In the genomic region with DNA sequence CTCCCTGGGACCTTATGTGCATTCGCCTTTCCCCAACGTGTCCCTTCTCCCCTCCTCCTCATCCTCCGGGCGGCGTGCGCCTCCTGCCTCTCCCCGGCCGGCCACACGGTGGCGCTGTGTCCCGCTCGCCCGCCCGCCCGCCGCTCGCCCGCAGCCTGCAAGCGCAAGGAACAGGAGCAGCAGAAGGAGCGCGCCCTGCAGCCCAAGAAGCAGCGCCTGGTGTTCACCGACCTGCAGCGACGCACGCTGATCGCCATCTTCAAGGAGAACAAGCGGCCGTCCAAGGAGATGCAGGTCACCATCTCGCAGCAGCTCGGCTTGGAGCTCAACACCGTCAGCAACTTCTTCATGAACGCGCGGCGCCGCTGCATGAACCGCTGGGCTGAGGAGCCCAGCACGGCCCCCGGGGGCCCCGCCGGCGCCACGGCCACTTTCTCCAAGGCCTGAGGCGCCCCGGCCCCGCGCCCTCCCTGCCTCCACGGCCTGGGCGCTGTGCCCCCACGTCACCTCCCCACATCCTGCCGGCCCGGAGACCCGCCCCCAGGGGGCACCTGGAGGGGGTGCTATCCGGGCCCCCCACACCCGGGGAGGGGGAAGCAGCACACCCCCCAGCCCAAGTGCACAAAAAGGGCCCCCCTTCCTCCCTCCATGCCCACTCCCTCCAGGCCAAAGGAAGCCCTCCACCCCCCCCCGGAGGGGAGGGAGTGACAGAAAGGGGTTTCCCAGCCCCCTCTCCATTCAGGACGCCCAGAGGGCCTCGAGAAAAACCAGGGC, we compare ENCODE assay signal across 1 cellular context.
TF ChIP-seq lines count a peak whose summit lies in the region.

No MANE protein-coding gene starts in this region.

TF ChIP-seq in HCT116, 20 proteins besides CTCF, POLR2A, EP300 and RAD21 (continued from another document):
- TF ChIP-seq, protein P1, sequence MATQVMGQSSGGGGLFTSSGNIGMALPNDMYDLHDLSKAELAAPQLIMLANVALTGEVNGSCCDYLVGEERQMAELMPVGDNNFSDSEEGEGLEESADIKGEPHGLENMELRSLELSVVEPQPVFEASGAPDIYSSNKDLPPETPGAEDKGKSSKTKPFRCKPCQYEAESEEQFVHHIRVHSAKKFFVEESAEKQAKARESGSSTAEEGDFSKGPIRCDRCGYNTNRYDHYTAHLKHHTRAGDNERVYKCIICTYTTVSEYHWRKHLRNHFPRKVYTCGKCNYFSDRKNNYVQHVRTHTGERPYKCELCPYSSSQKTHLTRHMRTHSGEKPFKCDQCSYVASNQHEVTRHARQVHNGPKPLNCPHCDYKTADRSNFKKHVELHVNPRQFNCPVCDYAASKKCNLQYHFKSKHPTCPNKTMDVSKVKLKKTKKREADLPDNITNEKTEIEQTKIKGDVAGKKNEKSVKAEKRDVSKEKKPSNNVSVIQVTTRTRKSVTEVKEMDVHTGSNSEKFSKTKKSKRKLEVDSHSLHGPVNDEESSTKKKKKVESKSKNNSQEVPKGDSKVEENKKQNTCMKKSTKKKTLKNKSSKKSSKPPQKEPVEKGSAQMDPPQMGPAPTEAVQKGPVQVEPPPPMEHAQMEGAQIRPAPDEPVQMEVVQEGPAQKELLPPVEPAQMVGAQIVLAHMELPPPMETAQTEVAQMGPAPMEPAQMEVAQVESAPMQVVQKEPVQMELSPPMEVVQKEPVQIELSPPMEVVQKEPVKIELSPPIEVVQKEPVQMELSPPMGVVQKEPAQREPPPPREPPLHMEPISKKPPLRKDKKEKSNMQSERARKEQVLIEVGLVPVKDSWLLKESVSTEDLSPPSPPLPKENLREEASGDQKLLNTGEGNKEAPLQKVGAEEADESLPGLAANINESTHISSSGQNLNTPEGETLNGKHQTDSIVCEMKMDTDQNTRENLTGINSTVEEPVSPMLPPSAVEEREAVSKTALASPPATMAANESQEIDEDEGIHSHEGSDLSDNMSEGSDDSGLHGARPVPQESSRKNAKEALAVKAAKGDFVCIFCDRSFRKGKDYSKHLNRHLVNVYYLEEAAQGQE (IDR thresholded peaks at IDR 0.05; ENCODE audit: low read depth), result no peak
- TF ChIP-seq ZBTB33 (IDR thresholded peaks at IDR 0.05; ENCODE audit: extremely low read depth, insufficient replicate concordance, low read length) (no peak), SIN3A (IDR thresholded peaks at IDR 0.05; ENCODE audit: low read depth) (no peak), SP1 (IDR thresholded peaks at IDR 0.05; ENCODE audit: low read depth) (no peak), CBX3 (IDR thresholded peaks at IDR 0.05; ENCODE audit: low read depth) (no peak), EGR1 (IDR thresholded peaks at IDR 0.05; ENCODE audit: low read depth) (no peak)
